ENCODE assay signal across 1 cellular context in genomic region chr22:19477321-19478085, GRCh38.
TF ChIP-seq lines count a peak whose summit lies in the region.

No MANE protein-coding gene starts in this region.

TF ChIP-seq in IMR-90, 13 proteins besides CTCF, POLR2A, EP300 and RAD21 (continued from another document):
- TF ChIP-seq, protein P1, sequence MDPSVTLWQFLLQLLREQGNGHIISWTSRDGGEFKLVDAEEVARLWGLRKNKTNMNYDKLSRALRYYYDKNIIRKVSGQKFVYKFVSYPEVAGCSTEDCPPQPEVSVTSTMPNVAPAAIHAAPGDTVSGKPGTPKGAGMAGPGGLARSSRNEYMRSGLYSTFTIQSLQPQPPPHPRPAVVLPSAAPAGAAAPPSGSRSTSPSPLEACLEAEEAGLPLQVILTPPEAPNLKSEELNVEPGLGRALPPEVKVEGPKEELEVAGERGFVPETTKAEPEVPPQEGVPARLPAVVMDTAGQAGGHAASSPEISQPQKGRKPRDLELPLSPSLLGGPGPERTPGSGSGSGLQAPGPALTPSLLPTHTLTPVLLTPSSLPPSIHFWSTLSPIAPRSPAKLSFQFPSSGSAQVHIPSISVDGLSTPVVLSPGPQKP (IDR thresholded peaks at IDR 0.05; ENCODE audit: borderline replicate concordance, low read depth, low read length) = no peak
- no peak for TF ChIP-seq MAFK (IDR thresholded peaks at IDR 0.05; ENCODE audit: low read depth, low read length)
- TF ChIP-seq RFX5 (IDR thresholded peaks at IDR 0.05; ENCODE audit: low read depth, low read length) = no peak
- TF ChIP-seq USF2 (IDR thresholded peaks at IDR 0.05; ENCODE audit: low read depth, low read length) = no peak
- no peak for TF ChIP-seq MXI1 (IDR thresholded peaks at IDR 0.05; ENCODE audit: borderline replicate concordance, low read depth, low read length)
- TF ChIP-seq SMC3 (IDR thresholded peaks at IDR 0.05; ENCODE audit: low read depth, low read length) = no peak
- no peak for TF ChIP-seq CEBPB (IDR thresholded peaks at IDR 0.05; ENCODE audit: low read depth, low read length)
- no peak for TF ChIP-seq MAZ (IDR thresholded peaks at IDR 0.05; ENCODE audit: borderline replicate concordance, low read depth, low read length)
- no peak for TF ChIP-seq NFE2L2 (IDR thresholded peaks at IDR 0.05; ENCODE audit: low read depth, low read length)
